In the genomic region with DNA sequence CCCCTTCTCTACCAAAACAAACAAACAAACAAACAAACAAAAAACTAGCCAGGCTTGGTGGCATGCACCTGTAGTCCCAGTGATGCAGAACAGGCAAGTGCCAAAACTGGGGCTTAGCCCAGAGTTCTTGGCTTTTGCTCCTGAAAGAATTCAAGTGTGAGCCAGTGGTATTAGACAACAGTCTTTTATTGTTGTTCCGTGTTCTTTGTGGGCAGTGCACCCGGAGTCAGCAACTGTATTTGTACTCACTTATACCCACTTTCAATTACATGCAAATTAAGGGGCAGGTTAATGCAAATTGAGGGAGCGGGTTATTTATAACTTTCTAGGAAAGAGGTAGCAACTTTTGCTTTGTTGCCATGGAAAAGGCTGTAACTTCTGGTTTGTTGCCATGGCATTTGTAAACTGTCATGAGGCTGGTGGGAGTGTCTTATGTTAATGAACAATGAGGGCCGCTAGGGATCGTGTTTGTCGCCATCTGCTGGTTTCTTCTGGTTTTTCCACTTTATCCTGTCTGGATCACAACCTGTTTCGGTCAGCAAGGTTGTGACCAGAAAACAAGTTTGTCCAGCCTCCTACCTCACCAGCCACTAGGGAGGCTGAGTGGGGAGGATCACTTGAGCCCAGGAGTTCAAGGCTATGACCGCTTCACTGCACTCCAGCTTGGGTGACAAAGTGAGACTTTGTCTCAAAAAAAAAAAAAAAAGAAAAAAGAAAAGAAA, we compare ENCODE assay signal across 8 cellular contexts.
A peak's percentile ranks its signal among the peaks of the same experiment; 100 is the strongest.
DNase-seq lines count a peak whose midpoint lies in the region; ATAC-seq and TF ChIP-seq lines count a peak whose summit lies in the region.

No MANE protein-coding gene starts in this region.

- no peak overlapping the region for H3K27ac ChIP-seq in breast epithelium
- H3K27ac ChIP-seq in MM.1S (ENCODE audit: low read length): no peak overlapping the region
- H3K27ac ChIP-seq in dorsolateral prefrontal cortex: no peak overlapping the region
- no peak overlapping the region for H3K27ac ChIP-seq in naive thymus-derived CD4-positive, alpha-beta T cell (ENCODE audit: low read depth, low read length)
- H3K27ac ChIP-seq in prostate gland: no peak overlapping the region

- H3K36me3 Mint-ChIP-seq in MCF 10A (ENCODE audit: insufficient read depth, unreplicated experiment) (no peaks in the 10 kb centered on the region), T-helper 17 cell (ENCODE audit: low read depth) (peaks cover 2% of the 10 kb centered on the region)
- H3K36me3 Mint-ChIP-seq in naive thymus-derived CD4-positive, alpha-beta T cell: no peaks in the 10 kb centered on the region

- H3K9me3 Mint-ChIP-seq in MCF 10A (ENCODE audit: unreplicated experiment): no peaks in the 10 kb centered on the region
- H3K9me3 Mint-ChIP-seq in naive thymus-derived CD4-positive, alpha-beta T cell: no peaks in the 10 kb centered on the region

- H4K20me1 ChIP-seq in MM.1S (ENCODE audit: insufficient read depth, low read length): no peaks in the 10 kb centered on the region

- H3K4me3 ChIP-seq in breast epithelium (no peak overlapping the region), MM.1S (ENCODE audit: low read length) (no peak overlapping the region), dorsolateral prefrontal cortex (no peak overlapping the region), prostate gland (no peak overlapping the region)
- no peak overlapping the region for H3K4me3 ChIP-seq in naive thymus-derived CD4-positive, alpha-beta T cell (ENCODE audit: low read length)

- H3K4me1 ChIP-seq in breast epithelium: no peaks in the 10 kb centered on the region
- no peaks in the 10 kb centered on the region for H3K4me1 ChIP-seq in MM.1S (ENCODE audit: low read length)
- no peaks in the 10 kb centered on the region for H3K4me1 ChIP-seq in naive thymus-derived CD4-positive, alpha-beta T cell (ENCODE audit: control insufficient read depth in 2 of 2, insufficient read depth in 2 of 2, low read length in 2 of 2)
- no peaks in the 10 kb centered on the region for H3K4me1 ChIP-seq in prostate gland (replicated peaks)

- BruUV-seq in MCF 10A (replicated peaks; lab: Mats Ljungman, UMichigan): no TSS peak

- TF ChIP-seq POLR2A in breast epithelium (IDR thresholded peaks at IDR 0.05) (no peak), prostate gland (IDR thresholded peaks at IDR 0.05) (no peak)

- 48% methylated on average over 8 of the region's 8 CpGs for WGBS in prostate gland

- H2AFZ ChIP-seq in MM.1S (ENCODE audit: low read length): no peak overlapping the region

- H3K36me3 ChIP-seq in breast epithelium: no peaks in the 10 kb centered on the region
- H3K36me3 ChIP-seq in MM.1S (replicated peaks; ENCODE audit: insufficient read depth, low read length): no peaks in the 10 kb centered on the region
- H3K36me3 ChIP-seq in naive thymus-derived CD4-positive, alpha-beta T cell (ENCODE audit: control insufficient read depth in 2 of 3, insufficient read depth in 3 of 3, low read length in 3 of 3): no peaks in the 10 kb centered on the region
- H3K36me3 ChIP-seq in prostate gland: no peaks in the 10 kb centered on the region

- H3K9me2 ChIP-seq in MM.1S (replicated peaks; ENCODE audit: insufficient read depth, low read length): no peaks in the 10 kb centered on the region

- DNase-seq in MCF 10A (ENCODE audit: unreplicated experiment): peak; percentile 81
- no peak for DNase-seq in breast epithelium (ENCODE audit: low spot score in 2 of 2)
- peak; percentile 65 for DNase-seq in MM.1S
- peak in 1 of 3 donors; percentile 7 for DNase-seq in T-helper 17 cell
- DNase-seq in dorsolateral prefrontal cortex: peak in 2 of 10 donors; percentile 14 to 35
- DNase-seq in naive thymus-derived CD4-positive, alpha-beta T cell: peak in 8 of 9 donors; percentile 6 to 32 (median 18)
- DNase-seq in prostate gland (ENCODE audit: low spot score): no peak

- peak; percentile 47 for TF ChIP-seq CTCF in MCF 10A (IDR thresholded peaks at IDR 0.05; ENCODE audit: unreplicated experiment)
- TF ChIP-seq CTCF in breast epithelium (IDR thresholded peaks at IDR 0.05): peak in 1 of 3 donors; percentile 26
- peak; percentile 53 for TF ChIP-seq CTCF in MM.1S (IDR thresholded peaks at IDR 0.05; ENCODE audit: low read length)
- TF ChIP-seq CTCF in dorsolateral prefrontal cortex (IDR thresholded peaks at IDR 0.05 in 54 of 56, conservative IDR thresholded peaks at IDR 0.05 in 2 of 56; ENCODE audit: low read depth in 1 of 56, partially characterized antibody in 56 of 56): peak in 52 of 56 donors; percentile 19 to 70 (median 46)
- TF ChIP-seq CTCF in prostate gland (IDR thresholded peaks at IDR 0.05): peak in 2 of 4 experiments; percentile 11 to 35

- H3K9ac ChIP-seq in MM.1S (ENCODE audit: low read length): no peak overlapping the region

- H3K79me2 ChIP-seq in MM.1S (ENCODE audit: low read length): no peaks in the 10 kb centered on the region

- H3K9me3 ChIP-seq in breast epithelium (no peaks in the 10 kb centered on the region), MM.1S (replicated peaks; ENCODE audit: insufficient read depth, low read length) (no peaks in the 10 kb centered on the region), T-helper 17 cell (ENCODE audit: control insufficient read depth, low read length, poor library complexity, severe bottlenecking) (no peaks in the 10 kb centered on the region), prostate gland (no peaks in the 10 kb centered on the region)
- H3K9me3 ChIP-seq in naive thymus-derived CD4-positive, alpha-beta T cell (ENCODE audit: control insufficient read depth in 2 of 3, low read length in 3 of 3): no peaks in the 10 kb centered on the region

- POLR2A ChIA-PET in MCF 10A (lab: Yijun Ruan, JAX): no interaction called here
- POLR2A ChIA-PET in naive thymus-derived CD4-positive, alpha-beta T cell (lab: Charles Lee): no interaction called here

- H3K27me3 Mint-ChIP-seq in MCF 10A (ENCODE audit: insufficient read depth, unreplicated experiment): peaks cover 77% of the 10 kb centered on the region
- peaks cover 18% of the 10 kb centered on the region for H3K27me3 Mint-ChIP-seq in T-helper 17 cell
- H3K27me3 Mint-ChIP-seq in naive thymus-derived CD4-positive, alpha-beta T cell: peaks cover 4 to 16% (median 9%) of the 10 kb centered on the region in 5 donors

- no peaks in the 10 kb centered on the region for H3F3A ChIP-seq in MM.1S (ENCODE audit: insufficient read depth, low read length)

- no peak overlapping the region for H3K4me2 ChIP-seq in MM.1S (ENCODE audit: low read depth, low read length)

- H3K4me1 Mint-ChIP-seq in MCF 10A (ENCODE audit: insufficient read depth, unreplicated experiment): peaks cover 6% of the 10 kb centered on the region
- H3K4me1 Mint-ChIP-seq in T-helper 17 cell: peaks cover 2% of the 10 kb centered on the region
- H3K4me1 Mint-ChIP-seq in naive thymus-derived CD4-positive, alpha-beta T cell: peaks cover 0 to 3% (median 0%) of the 10 kb centered on the region in 7 donors

- CTCF ChIA-PET in MCF 10A (lab: Yijun Ruan, JAX): interaction anchor here (0.7 to 2.3 kb wide), 3 partner anchors 24 to 34 kb away, joined by 3 to 14 read pairs (median 4); no protein-coding TSS in a partner anchor
- CTCF ChIA-PET in naive thymus-derived CD4-positive, alpha-beta T cell (lab: Charles Lee): no interaction called here

- H3K4me3 Mint-ChIP-seq in MCF 10A (ENCODE audit: unreplicated experiment) (no peak overlapping the region), T-helper 17 cell (no peak overlapping the region)
- no peak overlapping the region for H3K4me3 Mint-ChIP-seq in naive thymus-derived CD4-positive, alpha-beta T cell

- ATAC-seq in GM21786 (IDR thresholded peaks at IDR 0.05; ENCODE audit: unreplicated experiment): peak; percentile 90
- ATAC-seq in T-helper 17 cell: peak; percentile 70
- peak; percentile 63 for ATAC-seq in naive thymus-derived CD4-positive, alpha-beta T cell

- H3K27ac Mint-ChIP-seq in MCF 10A (ENCODE audit: low read depth, unreplicated experiment) (peak overlapping the region; percentile 63), T-helper 17 cell (peak overlapping the region; percentile 34)
- H3K27ac Mint-ChIP-seq in naive thymus-derived CD4-positive, alpha-beta T cell: no peak overlapping the region

- H3K27me3 ChIP-seq in breast epithelium (peaks cover 0 to 79% of the 10 kb centered on the region in 2 donors), MM.1S (replicated peaks; ENCODE audit: insufficient read depth, low read length) (no peaks in the 10 kb centered on the region), dorsolateral prefrontal cortex (peaks cover 0 to 74% (median 24%) of the 10 kb centered on the region in 45 donors), prostate gland (replicated peaks; ENCODE audit: insufficient read depth) (no peaks in the 10 kb centered on the region)
- H3K27me3 ChIP-seq in naive thymus-derived CD4-positive, alpha-beta T cell (ENCODE audit: control insufficient read depth in 2 of 2, insufficient read depth in 2 of 2, low read length in 2 of 2): no peaks in the 10 kb centered on the region

- intact Hi-C loops in MCF 10A (cut with micrococcal nuclease) (loop anchor here (1.0 to 5.0 kb wide), 2 partner anchors 33 to 146 kb away; no protein-coding TSS in a partner anchor), breast epithelium (cut with DNase I; ENCODE audit: low total_unique reads) (no loop called here), dorsolateral prefrontal cortex (cut with DNase I) (loop anchor here in 1 of 2 donors (5.0 kb wide), 1 partner anchor 36 kb away; no protein-coding TSS in a partner anchor), prostate gland (cut with DNase I) (no loop called here)
- intact Hi-C loops in naive thymus-derived CD4-positive, alpha-beta T cell (cut with micrococcal nuclease): loop anchor here in 1 of 2 donors (5.0 kb wide), 1 partner anchor 146 kb away; no protein-coding TSS in a partner anchor

Comparison
In these comparisons a context has a peak if more than half of its experiments do, and no peak if none do; other contexts are left out.
1. DNase-seq: peak in MCF 10A (single experiment), MM.1S (single experiment) and naive thymus-derived CD4-positive, alpha-beta T cell (8 of 9); none in breast epithelium (0 of 2) and prostate gland (single experiment).
2. H3K27ac Mint-ChIP-seq: peak in MCF 10A (single experiment) and T-helper 17 cell (single experiment); none in naive thymus-derived CD4-positive, alpha-beta T cell (0 of 9).
3. Peak in every context shown above with its lines, with median percentiles within 50 percentile points of each other: ATAC-seq.